Comparison of ENCODE assay signal across 2 cellular contexts in the genomic region with DNA sequence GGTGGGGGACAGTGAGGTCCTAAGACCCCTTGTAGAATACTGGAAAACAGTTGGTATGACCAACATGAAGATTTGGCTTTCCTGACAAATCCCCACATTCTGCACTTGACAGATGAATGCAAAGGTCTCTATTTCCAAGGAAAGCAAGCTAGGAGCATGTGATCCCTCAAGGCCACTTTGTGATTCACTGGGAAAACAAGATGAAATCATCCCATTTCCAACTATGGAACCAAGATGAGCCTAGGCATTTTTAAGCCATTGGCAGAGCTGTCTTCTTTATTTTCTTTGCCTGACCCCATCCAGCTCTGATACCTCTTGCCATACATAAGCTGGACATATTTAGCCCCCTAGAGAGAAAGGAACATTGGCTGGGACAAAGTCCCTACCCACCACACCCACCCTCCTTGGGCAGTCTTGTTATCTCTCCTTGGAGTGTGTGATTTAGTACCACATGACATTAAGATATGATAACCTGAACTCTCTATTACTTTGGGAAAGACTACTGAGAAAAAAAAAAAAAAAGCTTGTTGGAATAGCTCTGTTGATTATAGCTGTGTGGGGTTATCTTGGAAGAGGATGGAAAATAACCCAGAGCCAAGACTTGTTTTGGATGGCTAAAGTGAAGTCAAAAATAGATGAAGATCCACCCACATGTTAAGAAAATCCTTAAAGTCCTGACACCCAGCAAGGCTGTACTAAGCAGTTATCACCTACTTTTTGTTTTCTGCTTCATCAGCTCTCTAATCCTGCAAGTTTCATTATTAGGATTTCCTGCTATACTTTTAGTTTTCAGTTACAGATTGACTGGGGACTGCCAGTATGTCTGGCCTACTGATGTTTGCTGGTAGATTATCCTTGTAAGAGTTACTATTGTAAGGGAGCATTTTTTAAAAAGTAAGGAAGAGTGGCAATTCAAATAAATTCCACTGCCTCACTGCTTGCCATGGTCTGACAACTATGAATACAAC.
TF ChIP-seq lines count a peak whose summit lies in the region.

No MANE protein-coding gene starts in this region.

TF ChIP-seq in SK-N-SH, 30 proteins besides CTCF, POLR2A, EP300 and RAD21 (continued from another document):
- TF ChIP-seq, protein P1, sequence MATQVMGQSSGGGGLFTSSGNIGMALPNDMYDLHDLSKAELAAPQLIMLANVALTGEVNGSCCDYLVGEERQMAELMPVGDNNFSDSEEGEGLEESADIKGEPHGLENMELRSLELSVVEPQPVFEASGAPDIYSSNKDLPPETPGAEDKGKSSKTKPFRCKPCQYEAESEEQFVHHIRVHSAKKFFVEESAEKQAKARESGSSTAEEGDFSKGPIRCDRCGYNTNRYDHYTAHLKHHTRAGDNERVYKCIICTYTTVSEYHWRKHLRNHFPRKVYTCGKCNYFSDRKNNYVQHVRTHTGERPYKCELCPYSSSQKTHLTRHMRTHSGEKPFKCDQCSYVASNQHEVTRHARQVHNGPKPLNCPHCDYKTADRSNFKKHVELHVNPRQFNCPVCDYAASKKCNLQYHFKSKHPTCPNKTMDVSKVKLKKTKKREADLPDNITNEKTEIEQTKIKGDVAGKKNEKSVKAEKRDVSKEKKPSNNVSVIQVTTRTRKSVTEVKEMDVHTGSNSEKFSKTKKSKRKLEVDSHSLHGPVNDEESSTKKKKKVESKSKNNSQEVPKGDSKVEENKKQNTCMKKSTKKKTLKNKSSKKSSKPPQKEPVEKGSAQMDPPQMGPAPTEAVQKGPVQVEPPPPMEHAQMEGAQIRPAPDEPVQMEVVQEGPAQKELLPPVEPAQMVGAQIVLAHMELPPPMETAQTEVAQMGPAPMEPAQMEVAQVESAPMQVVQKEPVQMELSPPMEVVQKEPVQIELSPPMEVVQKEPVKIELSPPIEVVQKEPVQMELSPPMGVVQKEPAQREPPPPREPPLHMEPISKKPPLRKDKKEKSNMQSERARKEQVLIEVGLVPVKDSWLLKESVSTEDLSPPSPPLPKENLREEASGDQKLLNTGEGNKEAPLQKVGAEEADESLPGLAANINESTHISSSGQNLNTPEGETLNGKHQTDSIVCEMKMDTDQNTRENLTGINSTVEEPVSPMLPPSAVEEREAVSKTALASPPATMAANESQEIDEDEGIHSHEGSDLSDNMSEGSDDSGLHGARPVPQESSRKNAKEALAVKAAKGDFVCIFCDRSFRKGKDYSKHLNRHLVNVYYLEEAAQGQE (IDR thresholded peaks at IDR 0.05; ENCODE audit: low read depth, low read length): no peak
TF ChIP-seq in SK-N-SH: peak in this region for 0.

TF ChIP-seq in SK-N-SH treated with all-trans-retinoic acid at 6 μM for 48 hours, 23 proteins besides CTCF, POLR2A, EP300 and RAD21 (continued from another document):
- TF ChIP-seq, protein P2, sequence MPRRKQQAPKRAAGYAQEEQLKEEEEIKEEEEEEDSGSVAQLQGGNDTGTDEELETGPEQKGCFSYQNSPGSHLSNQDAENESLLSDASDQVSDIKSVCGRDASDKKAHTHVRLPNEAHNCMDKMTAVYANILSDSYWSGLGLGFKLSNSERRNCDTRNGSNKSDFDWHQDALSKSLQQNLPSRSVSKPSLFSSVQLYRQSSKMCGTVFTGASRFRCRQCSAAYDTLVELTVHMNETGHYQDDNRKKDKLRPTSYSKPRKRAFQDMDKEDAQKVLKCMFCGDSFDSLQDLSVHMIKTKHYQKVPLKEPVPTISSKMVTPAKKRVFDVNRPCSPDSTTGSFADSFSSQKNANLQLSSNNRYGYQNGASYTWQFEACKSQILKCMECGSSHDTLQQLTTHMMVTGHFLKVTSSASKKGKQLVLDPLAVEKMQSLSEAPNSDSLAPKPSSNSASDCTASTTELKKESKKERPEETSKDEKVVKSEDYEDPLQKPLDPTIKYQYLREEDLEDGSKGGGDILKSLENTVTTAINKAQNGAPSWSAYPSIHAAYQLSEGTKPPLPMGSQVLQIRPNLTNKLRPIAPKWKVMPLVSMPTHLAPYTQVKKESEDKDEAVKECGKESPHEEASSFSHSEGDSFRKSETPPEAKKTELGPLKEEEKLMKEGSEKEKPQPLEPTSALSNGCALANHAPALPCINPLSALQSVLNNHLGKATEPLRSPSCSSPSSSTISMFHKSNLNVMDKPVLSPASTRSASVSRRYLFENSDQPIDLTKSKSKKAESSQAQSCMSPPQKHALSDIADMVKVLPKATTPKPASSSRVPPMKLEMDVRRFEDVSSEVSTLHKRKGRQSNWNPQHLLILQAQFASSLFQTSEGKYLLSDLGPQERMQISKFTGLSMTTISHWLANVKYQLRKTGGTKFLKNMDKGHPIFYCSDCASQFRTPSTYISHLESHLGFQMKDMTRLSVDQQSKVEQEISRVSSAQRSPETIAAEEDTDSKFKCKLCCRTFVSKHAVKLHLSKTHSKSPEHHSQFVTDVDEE (CRISPR knock-in tag; IDR thresholded peaks at IDR 0.05): no peak
- TF ChIP-seq ARNTL (CRISPR knock-in tag; IDR thresholded peaks at IDR 0.05; ENCODE audit: borderline replicate concordance, low read depth): no peak
